Comparison of ENCODE assay signal across 1 cellular context in the genomic region with DNA sequence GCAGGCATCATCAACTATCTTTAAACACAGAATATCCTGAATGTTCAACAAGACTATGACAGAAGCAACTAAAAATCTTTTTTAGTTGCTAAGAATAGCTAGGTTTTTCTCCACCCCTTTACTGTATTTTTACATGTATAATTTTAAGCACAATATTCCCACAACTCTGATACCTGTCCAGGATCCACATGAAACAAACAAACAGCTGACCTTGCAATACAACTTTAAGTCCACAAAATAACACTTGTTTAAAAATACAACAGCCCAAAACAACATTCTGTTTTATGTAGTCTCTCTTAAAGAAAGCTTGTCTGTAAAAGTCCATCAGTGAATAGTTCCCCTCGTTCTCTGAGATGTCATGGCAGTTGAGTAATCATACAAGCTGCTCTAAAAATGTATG.
TF ChIP-seq lines count a peak whose summit lies in the region.

No MANE protein-coding gene starts in this region.

TF ChIP-seq in IMR-90, 13 proteins besides CTCF, POLR2A, EP300 and RAD21:
- TF ChIP-seq, protein P1, sequence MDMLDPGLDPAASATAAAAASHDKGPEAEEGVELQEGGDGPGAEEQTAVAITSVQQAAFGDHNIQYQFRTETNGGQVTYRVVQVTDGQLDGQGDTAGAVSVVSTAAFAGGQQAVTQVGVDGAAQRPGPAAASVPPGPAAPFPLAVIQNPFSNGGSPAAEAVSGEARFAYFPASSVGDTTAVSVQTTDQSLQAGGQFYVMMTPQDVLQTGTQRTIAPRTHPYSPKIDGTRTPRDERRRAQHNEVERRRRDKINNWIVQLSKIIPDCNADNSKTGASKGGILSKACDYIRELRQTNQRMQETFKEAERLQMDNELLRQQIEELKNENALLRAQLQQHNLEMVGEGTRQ (IDR thresholded peaks at IDR 0.05; ENCODE audit: low read depth, low read length) = no peak
- TF ChIP-seq MAFK (IDR thresholded peaks at IDR 0.05; ENCODE audit: low read depth, low read length) = peak; percentile 77
TF ChIP-seq in IMR-90: peak in this region for 1.
